Comparison of ENCODE assay signal across 17 cellular contexts in genomic region chr3:178895178-178895789, GRCh38.
DNase-seq lines count a peak whose midpoint lies in the region; ATAC-seq and TF ChIP-seq lines count a peak whose summit lies in the region.
"Had no signal": no experiment of that assay in that cellular context is flagged by ENCODE, and none has a peak within 500 bp of the region (broad histone marks: within the 10 kb centered on the region; RNA-seq: fewer than 3 reads in every experiment).

No MANE protein-coding gene starts in this region.

- TF ChIP-seq CTCF in LNCaP clone FGC (IDR thresholded peaks at IDR 0.05; ENCODE audit: control insufficient read depth, extremely low read depth, insufficient read depth) (no peak), lung (IDR thresholded peaks at IDR 0.05; ENCODE audit: control extremely low read depth, extremely low read depth) (no peak)
- TF ChIP-seq CTCF in CD8-positive, alpha-beta T cell (IDR thresholded peaks at IDR 0.05), result no peak

- H3K27ac ChIP-seq in lung (ENCODE audit: low read depth in 1 of 2, low read length in 1 of 2), result no peak overlapping the region
- no peak overlapping the region for H3K27ac ChIP-seq in CD8-positive, alpha-beta T cell (ENCODE audit: low read depth, low read length)
- H3K27ac ChIP-seq: BLaER1 treated with 17β-estradiol and CSF1 and Interleukin-3, amounts not matched to agents 10 nM and 100 nM had no signal

- no peaks in the 10 kb centered on the region for H3K9me3 ChIP-seq in lung (ENCODE audit: control insufficient read depth in 2 of 2, insufficient read depth in 1 of 2, low read length in 1 of 2)
- no peaks in the 10 kb centered on the region for H3K9me3 ChIP-seq in CD8-positive, alpha-beta T cell (ENCODE audit: low read length)

- intact Hi-C loops in CD8-positive, alpha-beta T cell (cut with DNase I, micrococcal nuclease), result no loop called here

- CTCF ChIA-PET in CD8-positive, alpha-beta T cell (lab: Charles Lee), result no interaction called here

- H3K4me1 ChIP-seq in lung (ENCODE audit: control insufficient read depth in 2 of 2, insufficient read depth in 2 of 2, low read length in 2 of 2), result no peaks in the 10 kb centered on the region
- no peaks in the 10 kb centered on the region for H3K4me1 ChIP-seq in CD8-positive, alpha-beta T cell (ENCODE audit: insufficient read depth, low read length)
- H3K4me1 ChIP-seq: BLaER1 treated with 17β-estradiol and CSF1 and Interleukin-3, amounts not matched to agents 10 nM and 100 nM had no signal

- peaks cover 8% of the 10 kb centered on the region for H3K9me3 Mint-ChIP-seq in CD8-positive, alpha-beta T cell

- no peaks in the 10 kb centered on the region for H3K36me3 ChIP-seq in lung (ENCODE audit: control insufficient read depth in 2 of 2, insufficient read depth in 2 of 2, low read length in 2 of 2)
- no peaks in the 10 kb centered on the region for H3K36me3 ChIP-seq in CD8-positive, alpha-beta T cell (ENCODE audit: insufficient read depth, low read length)
- H3K36me3 ChIP-seq: BLaER1 treated with 17β-estradiol and CSF1 and Interleukin-3, amounts not matched to agents 10 nM and 100 nM had no signal

- H3K27me3 Mint-ChIP-seq in CD8-positive, alpha-beta T cell (ENCODE audit: low read depth), result no peaks in the 10 kb centered on the region
- H3K27me3 Mint-ChIP-seq: B cell had no signal

- H3K4me1 Mint-ChIP-seq in CD8-positive, alpha-beta T cell (ENCODE audit: low read depth), result no peaks in the 10 kb centered on the region
- H3K4me1 Mint-ChIP-seq: B cell; CD8-positive, alpha-beta memory T cell; H9 had no signal

- H3K4me3 ChIP-seq in LNCaP clone FGC (ENCODE audit: low read depth, low read length) (no peak overlapping the region), lung (no peak overlapping the region)
- no peak overlapping the region for H3K4me3 ChIP-seq in CD8-positive, alpha-beta T cell (ENCODE audit: low read depth, low read length)
- H3K4me3 ChIP-seq: BLaER1 treated with 17β-estradiol and CSF1 and Interleukin-3, amounts not matched to agents 10 nM and 100 nM; GM12878 had no signal

- no peak overlapping the region for H3K27ac Mint-ChIP-seq in CD8-positive, alpha-beta T cell
- H3K27ac Mint-ChIP-seq: B cell; CD8-positive, alpha-beta memory T cell; H9 had no signal

- no peak overlapping the region for H3K4me3 Mint-ChIP-seq in CD8-positive, alpha-beta T cell
- H3K4me3 Mint-ChIP-seq: B cell; CD8-positive, alpha-beta memory T cell; H9 had no signal

- ATAC-seq in lung (ENCODE audit: insufficient read depth, low FRiP score), result peak; percentile 62
- no peak for ATAC-seq in CD8-positive, alpha-beta T cell
- ATAC-seq: GM12878, HepG2 had no signal

- H3K36me3 Mint-ChIP-seq in CD8-positive, alpha-beta T cell, result no peaks in the 10 kb centered on the region
- H3K36me3 Mint-ChIP-seq: CD8-positive, alpha-beta memory T cell had no signal

- no peaks in the 10 kb centered on the region for H3K27me3 ChIP-seq in lung (ENCODE audit: control insufficient read depth, insufficient read depth)
- no peaks in the 10 kb centered on the region for H3K27me3 ChIP-seq in CD8-positive, alpha-beta T cell (ENCODE audit: insufficient read depth, low read length)
- H3K27me3 ChIP-seq: BLaER1 treated with 17β-estradiol and CSF1 and Interleukin-3, amounts not matched to agents 10 nM and 100 nM had no signal

- DNase-seq in NCI-H345 (lab: John Stamatoyannopoulos, UW), result peak; percentile 42
- DNase-seq in NCI-H345 treated with DMSO at 0.1 percent for 48 hours (lab: John Stamatoyannopoulos, UW; ENCODE audit: unreplicated experiment), result no peak
- DNase-seq in LNCaP clone FGC (ENCODE audit: low read depth), result peak; percentile 35
- DNase-seq in NCI-H2196 (lab: John Stamatoyannopoulos, UW; ENCODE audit: unreplicated experiment), result peak; percentile 20
- no peak for DNase-seq in lung (ENCODE audit: low spot score)
- DNase-seq in NCI-H1436 (lab: John Stamatoyannopoulos, UW), result no peak
- no peak for DNase-seq in CD8-positive, alpha-beta T cell
- DNase-seq: CD8-positive, alpha-beta memory T cell; COR-L47; DMS 273 treated with DMSO at 0.1 percent for 48 hours; DND-41; EL; H9 had no signal

- POLR2A ChIA-PET in CD8-positive, alpha-beta T cell (lab: Charles Lee), result no interaction called here

- WGBS in lung, 2 donors, result 43 to 64% methylated on average over 4 of the region's 4 CpGs

Comparison
In these comparisons a context has a peak if more than half of its experiments do, and no peak if none do; other contexts are left out.
1. DNase-seq: peak in NCI-H345 (single experiment), LNCaP clone FGC (single experiment) and NCI-H2196 (single experiment); none in NCI-H345 treated with DMSO at 0.1 percent for 48 hours (single experiment), lung (single experiment), NCI-H1436 (single experiment) and CD8-positive, alpha-beta T cell (0 of 7).